Comparison of ENCODE assay signal across 8 cellular contexts in the genomic region with DNA sequence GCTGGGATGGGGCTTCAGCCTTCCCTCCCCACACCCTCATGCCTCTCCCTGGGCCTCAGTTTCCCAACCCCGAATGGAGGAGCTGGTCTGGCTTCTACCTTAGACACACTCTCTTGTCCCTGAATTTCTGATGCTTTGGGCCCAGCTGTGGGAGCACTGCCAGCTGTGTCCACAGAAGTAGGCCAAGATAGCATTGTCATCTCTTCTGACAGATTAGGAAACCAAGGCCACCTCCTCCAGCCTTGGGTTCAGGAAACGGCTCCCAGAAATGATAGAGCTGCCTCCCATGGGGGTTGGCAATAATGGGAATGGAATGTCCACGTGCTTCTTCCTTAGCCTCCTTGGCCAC. TPM values are rescaled to one million over a fixed set of nuclear protein-coding genes. Genes with fewer than 3 reads are reported as not detected.
DNase-seq lines count a peak whose midpoint lies in the region; ATAC-seq, FAIRE-seq and TF ChIP-seq lines count a peak whose summit lies in the region.

No MANE protein-coding gene starts in this region.

- no peak for ATAC-seq in HG02885 (IDR thresholded peaks at IDR 0.05; ENCODE audit: poor library complexity, unreplicated experiment)

- DNase-seq in bronchial epithelial cell (ENCODE audit: low read depth) (no peak), epidermal melanocyte (ENCODE audit: insufficient read length, low spot score) (no peak), foreskin melanocyte (no peak), SW480 (ENCODE audit: low spot score) (no peak)

- peaks cover 20% of the 10 kb centered on the region for H3K4me1 ChIP-seq in HUES6 (ENCODE audit: control insufficient read depth, insufficient read depth, low read length)
- H3K4me1 ChIP-seq in mucosa of rectum (ENCODE audit: control insufficient read depth in 2 of 2, insufficient read depth in 2 of 2, low read length in 2 of 2): peaks cover 18% of the 10 kb centered on the region in 2 donors

- H3K9me3 ChIP-seq in HUES6 (ENCODE audit: control insufficient read depth, insufficient read depth, low read depth, low read length) (no peaks in the 10 kb centered on the region), mucosa of rectum (ENCODE audit: control insufficient read depth in 2 of 2, low read length in 2 of 2) (no peaks in the 10 kb centered on the region)

- H3K36me3 ChIP-seq in HUES6 (ENCODE audit: control insufficient read depth, insufficient read depth, low read length) (peaks cover 51% of the 10 kb centered on the region), bronchial epithelial cell (ENCODE audit: control insufficient read depth, insufficient read depth, low read length) (peaks cover 27% of the 10 kb centered on the region), mucosa of rectum (ENCODE audit: control insufficient read depth in 2 of 2, insufficient read depth in 2 of 2, low read length in 2 of 2) (peaks cover 37 to 45% of the 10 kb centered on the region in 2 donors)

- H3K4me3 ChIP-seq in HUES6 (ENCODE audit: low read depth, low read length) (peak overlapping the region; percentile 86; the same call in 1 of the 2 replicates), bronchial epithelial cell (ENCODE audit: low read depth, low read length) (peak overlapping the region; percentile 84), mucosa of rectum (ENCODE audit: low read length in 2 of 2) (peak overlapping the region; percentile 79 to 82)

- FAIRE-seq in bronchial epithelial cell (lab: Jason Lieb, UNC): no peak

- H3K27ac ChIP-seq in 22Rv1 (peak overlapping the region; percentile 88), HUES6 (ENCODE audit: low read depth, low read length) (no peak overlapping the region), mucosa of rectum (ENCODE audit: low read depth in 2 of 2, low read length in 2 of 2) (peak overlapping the region in 1 of 2 donors; percentile 92)

- H3K27me3 ChIP-seq in HUES6 (ENCODE audit: control insufficient read depth, insufficient read depth, low read length) (no peaks in the 10 kb centered on the region), bronchial epithelial cell (ENCODE audit: control insufficient read depth, insufficient read depth, low read length) (no peaks in the 10 kb centered on the region), mucosa of rectum (ENCODE audit: control insufficient read depth in 2 of 2, insufficient read depth in 2 of 2, low read length in 2 of 2) (no peaks in the 10 kb centered on the region)

- H3K9ac ChIP-seq in HUES6 (ENCODE audit: low read length) (no peak overlapping the region), mucosa of rectum (ENCODE audit: low read depth in 1 of 2, low read length in 2 of 2) (peak overlapping the region; percentile 89 to 90)

- no peak for TF ChIP-seq CTCF in 22Rv1 (IDR thresholded peaks at IDR 0.05)
- TF ChIP-seq CTCF in bronchial epithelial cell (IDR thresholded peaks at IDR 0.05; ENCODE audit: insufficient read depth, low read length, severe bottlenecking): no peak

RNA-seq across cellular contexts. Expression of gene PPIF, which starts 1.3 kb away (rescaled TPM):
- total RNA-seq in bronchial epithelial cell: 19.5 and 27.1 TPM in 2 replicates
